ENCODE assay signal across 27 cellular contexts in genomic region chr22:35346596-35347220, GRCh38.
"Had no signal": no experiment of that assay in that cellular context is flagged by ENCODE, and none has a peak within 500 bp of the region (broad histone marks: within the 10 kb centered on the region; RNA-seq: fewer than 3 reads in every experiment).

No MANE protein-coding gene starts in this region.

- H3K9me3 ChIP-seq: left lung, pancreas, prostate gland, tibial nerve, vagina had no signal

- H3K27me3 ChIP-seq: left lung, pancreas, tibial nerve, vagina had no signal

- DNase-seq: hippocampal formation; left colon; mesendoderm; naive B cell; natural killer cell; nephron progenitor cell; retina; stimulated activated CD4-positive, alpha-beta T cell treated with anti-CD3 and anti-CD28 coated beads, Interleukin-12 subunit alpha, Interleukin-12 subunit beta, amount 100 ng/mL, for 4 hours; stimulated activated CD4-positive, alpha-beta T cell treated with anti-CD3 and anti-CD28 coated beads, Interleukin-15, amount 100 ng/mL, for 24 hours; stimulated activated CD4-positive, alpha-beta T cell treated with anti-CD3 and anti-CD28 coated beads, Interleukin-2, amount 100 ng/mL, for 24 hours; stimulated activated CD4-positive, alpha-beta T cell treated with anti-CD3 and anti-CD28 coated beads, Interleukin-4, amount 100 ng/mL, for 24 hours; stimulated activated naive CD4-positive, alpha-beta T cell treated with Interleukin-2 at 50 U/mL for 16 hours; stimulated activated naive CD8-positive, alpha-beta T cell treated with anti-CD3 and anti-CD28 coated beads, Interleukin-15, amount 100 ng/mL, for 72 hours; substantia nigra had no signal

- H3K4me2 ChIP-seq: neural progenitor cell had no signal

- H3K27ac ChIP-seq: left lung, neural progenitor cell, pancreas, prostate gland, tibial nerve, vagina had no signal

- ATAC-seq: left colon; left lung; natural killer cell; pancreas; right cardiac atrium; sciatic nerve; stimulated activated memory B cell treated with anti-CD40 and anti-IgM and Interleukin-4, amounts not matched to agents 10 μg/mL and 1 μg/mL and 100 μg/mL, for 72 hours; stimulated activated naive CD8-positive, alpha-beta T cell treated with anti-CD3 and anti-CD28 coated beads, Interleukin-15, amount 100 ng/mL, for 72 hours had no signal

- H2AFZ ChIP-seq: neural progenitor cell had no signal

- H3K36me3 Mint-ChIP-seq: mesothelial cell of epicardium, naive B cell, natural killer cell, neural progenitor cell, type B pancreatic cell had no signal

- H3K27ac Mint-ChIP-seq: mesothelial cell of epicardium; natural killer cell; nephron progenitor cell; neural progenitor cell; stimulated activated naive CD8-positive, alpha-beta T cell treated with anti-CD3 and anti-CD28 coated beads, Interleukin-15, amount 100 ng/mL, for 72 hours; type B pancreatic cell had no signal

- H3K27me3 Mint-ChIP-seq: naive B cell; stimulated activated memory B cell treated with anti-CD40 and anti-IgM and Interleukin-4, amounts not matched to agents 10 μg/mL and 1 μg/mL and 100 μg/mL, for 72 hours had no signal

- H3K4me3 Mint-ChIP-seq: mesothelial cell of epicardium; naive B cell; natural killer cell; nephron progenitor cell; neural progenitor cell; stimulated activated memory B cell treated with anti-CD40 and anti-IgM and Interleukin-4, amounts not matched to agents 10 μg/mL and 1 μg/mL and 100 μg/mL, for 72 hours; stimulated activated naive CD8-positive, alpha-beta T cell treated with anti-CD3 and anti-CD28 coated beads, Interleukin-15, amount 100 ng/mL, for 72 hours; type B pancreatic cell had no signal

- H3K4me3 ChIP-seq: left lung, lung, neural progenitor cell, pancreas, prostate gland, skin epidermis, tibial nerve, vagina had no signal

- H3K36me3 ChIP-seq: neural progenitor cell, prostate gland had no signal
